In the genomic region with DNA sequence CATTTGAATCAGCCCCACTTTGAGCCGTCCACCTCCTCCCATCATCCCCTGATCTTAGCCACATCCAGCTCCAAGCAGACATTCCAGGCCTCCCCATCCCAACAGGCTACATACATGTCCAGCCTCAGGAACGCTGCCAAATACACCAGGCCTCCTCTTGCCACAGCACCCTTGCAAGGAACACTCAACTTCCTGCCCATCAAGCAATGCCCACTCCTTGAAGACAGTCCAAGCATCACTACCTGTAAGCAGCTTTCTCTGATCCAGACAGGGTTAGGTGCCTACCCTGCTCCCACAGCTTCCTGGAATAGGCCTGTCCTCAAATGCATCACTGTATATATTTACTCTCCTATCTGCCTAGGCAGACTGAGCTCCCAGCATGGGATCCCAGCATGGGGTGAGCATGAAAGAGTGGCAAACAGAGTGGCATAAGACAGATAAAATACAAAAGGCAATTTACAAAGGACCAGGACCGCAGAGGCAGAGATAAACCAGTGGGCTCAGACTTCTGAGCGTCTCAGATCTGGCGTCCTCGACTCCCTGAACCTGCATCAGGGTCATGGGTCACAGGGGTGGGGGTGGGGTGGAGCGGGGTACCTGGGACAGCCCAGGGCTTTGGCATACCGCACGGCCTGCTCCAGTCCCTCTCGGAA, we compare ENCODE assay signal across 8 cellular contexts. TPM values are rescaled to one million over a fixed set of nuclear protein-coding genes. Genes with fewer than 3 reads are reported as not detected.
DNase-seq lines count a peak whose midpoint lies in the region; ATAC-seq and TF ChIP-seq lines count a peak whose summit lies in the region.

No MANE protein-coding gene starts in this region.

- H3K4me3 ChIP-seq in MM.1S (ENCODE audit: low read length) (peak overlapping the region; percentile 40), adipocyte (ENCODE audit: low read length) (peak overlapping the region; percentile 53), right atrium auricular region (peak overlapping the region; percentile 53 to 68)

- H3K27me3 ChIP-seq in MM.1S (replicated peaks; ENCODE audit: insufficient read depth, low read length) (no peaks in the 10 kb centered on the region), adipocyte (replicated peaks; ENCODE audit: control insufficient read depth, insufficient read depth, low read length) (no peaks in the 10 kb centered on the region), right atrium auricular region (no peaks in the 10 kb centered on the region)

- H3K4me1 ChIP-seq in MM.1S (ENCODE audit: low read length) (peaks cover 12% of the 10 kb centered on the region), adipocyte (ENCODE audit: control insufficient read depth, insufficient read depth, low read length) (peaks cover 29% of the 10 kb centered on the region), right atrium auricular region (peaks cover 0 to 27% of the 10 kb centered on the region in 2 donors)

- TF ChIP-seq CTCF in MM.1S (IDR thresholded peaks at IDR 0.05; ENCODE audit: low read length) (no peak), right atrium auricular region (IDR thresholded peaks at IDR 0.05) (no peak)

- H3F3A ChIP-seq in MM.1S (ENCODE audit: insufficient read depth, low read length): peaks cover 22% of the 10 kb centered on the region

- no peak overlapping the region for H2AFZ ChIP-seq in MM.1S (ENCODE audit: low read length)

- H3K9me2 ChIP-seq in MM.1S (replicated peaks; ENCODE audit: insufficient read depth, low read length): no peaks in the 10 kb centered on the region

- no peaks in the 10 kb centered on the region; the same call in 1 of the 2 replicates for H3K36me3 ChIP-seq in MM.1S (replicated peaks; ENCODE audit: insufficient read depth, low read length)
- peaks cover 40% of the 10 kb centered on the region for H3K36me3 ChIP-seq in adipocyte (ENCODE audit: control insufficient read depth, insufficient read depth, low read length, severe bottlenecking)
- peaks cover 37% of the 10 kb centered on the region for H3K36me3 ChIP-seq in right atrium auricular region

- H3K27ac ChIP-seq in MM.1S (ENCODE audit: low read length) (peak overlapping the region; percentile 49; the same call in 1 of the 2 replicates), right atrium auricular region (peak overlapping the region; percentile 92 to 93)

- H3K9me3 ChIP-seq in MM.1S (replicated peaks; ENCODE audit: insufficient read depth, low read length) (no peaks in the 10 kb centered on the region), adipocyte (ENCODE audit: control insufficient read depth, low read length) (no peaks in the 10 kb centered on the region), right atrium auricular region (no peaks in the 10 kb centered on the region)

- H3K4me2 ChIP-seq in MM.1S (ENCODE audit: low read depth, low read length): peak overlapping the region; percentile 82

- DNase-seq in DMS153 (lab: John Stamatoyannopoulos, UW): peak; percentile 48
- no peak for DNase-seq in MM.1S
- peak; percentile 65 for DNase-seq in adipocyte (ENCODE audit: low read depth)
- no peak for DNase-seq in right atrium auricular region (ENCODE audit: low spot score)
- DNase-seq in renal cortical epithelial cell (ENCODE audit: low read depth): peak; percentile 37
- no peak for DNase-seq in effector CD4-positive, alpha-beta T cell

- no peaks in the 10 kb centered on the region for H4K20me1 ChIP-seq in MM.1S (ENCODE audit: insufficient read depth, low read length)

- ATAC-seq in activated CD4-positive, CD25-positive, alpha-beta regulatory T cell treated with anti-CD3 and anti-CD28 coated beads, Interleukin-2, amount 50 U/mL, for 24 hours: no peak
- no peak for ATAC-seq in HG02938 (IDR thresholded peaks at IDR 0.05; ENCODE audit: unreplicated experiment)

- H3K9ac ChIP-seq in MM.1S (ENCODE audit: low read length): peak overlapping the region; percentile 73; the same call in 1 of the 2 replicates
- peak overlapping the region; percentile 87 for H3K9ac ChIP-seq in adipocyte (ENCODE audit: low read length)

- no peaks in the 10 kb centered on the region for H3K79me2 ChIP-seq in MM.1S (ENCODE audit: low read length)

RNA-seq across cellular contexts. Expression of a gene that starts 0.8 kb away (rescaled TPM):
- total RNA-seq in right atrium auricular region (10 to 100 TPM; 17.3 to 23.0 TPM), renal cortical epithelial cell (28.9 and 81.3 TPM in 2 replicates)

Comparison
In these comparisons a context has a peak if more than half of its experiments do, and no peak if none do; other contexts are left out.
1. DNase-seq: peak in DMS153 (single experiment), adipocyte (single experiment) and renal cortical epithelial cell (single experiment); none in MM.1S (single experiment), right atrium auricular region (single experiment) and effector CD4-positive, alpha-beta T cell (single experiment).
2. Peak in every context shown above with its lines, with median percentiles within 50 percentile points of each other: H3K4me3 ChIP-seq.